In genomic region chr3:54681706-54682105, GRCh38 we compare ENCODE assay signal across 28 cellular contexts.
"Had no signal": no experiment of that assay in that cellular context is flagged by ENCODE, and none has a peak within 500 bp of the region (broad histone marks: within the 10 kb centered on the region; RNA-seq: fewer than 3 reads in every experiment).

No MANE protein-coding gene starts in this region.

- H3K4me1 ChIP-seq: esophagus squamous epithelium, gastrocnemius medialis, neural progenitor cell, parathyroid adenoma, prostate gland, spleen, testis, tibial artery had no signal

- ATAC-seq: gastrocnemius medialis; left lobe of liver; naive thymus-derived CD4-positive, alpha-beta T cell; right cardiac atrium; stimulated activated memory B cell treated with anti-CD40 and anti-IgM and Interleukin-4, amounts not matched to agents 10 μg/mL and 1 μg/mL and 100 μg/mL, for 72 hours; stimulated activated naive CD8-positive, alpha-beta T cell treated with anti-CD3 and anti-CD28 coated beads, Interleukin-15, Interleukin-2, amounts not matched to agents 100 U/mL and 50 U/mL, for 24 hours had no signal

- H3K4me3 ChIP-seq: coronary artery, esophagus squamous epithelium, gastrocnemius medialis, lung, neural progenitor cell, prostate gland, skin epidermis, spleen, testis, tibial artery had no signal

- H3K4me1 Mint-ChIP-seq: mesothelial cell of epicardium; naive thymus-derived CD4-positive, alpha-beta T cell; stimulated activated memory B cell treated with anti-CD40 and anti-IgM and Interleukin-4, amounts not matched to agents 10 μg/mL and 1 μg/mL and 100 μg/mL, for 72 hours had no signal

- H3K36me3 ChIP-seq: esophagus squamous epithelium, gastrocnemius medialis, neural progenitor cell, prostate gland, spleen, tibial artery had no signal

- H3K79me2 ChIP-seq: parathyroid adenoma had no signal

- DNase-seq: dermis blood vessel endothelial cell; effector memory CD4-positive, alpha-beta T cell; esophagus squamous epithelium; foreskin fibroblast; gastrocnemius medialis; head of caudate nucleus; kidney; mesenchymal stem cell; naive thymus-derived CD4-positive, alpha-beta T cell; right cardiac atrium; spleen; stimulated activated CD4-positive, alpha-beta T cell treated with anti-CD3 and anti-CD28 coated beads, Interleukin-4, amount 100 ng/mL, for 4 hours; stimulated activated naive CD8-positive, alpha-beta T cell treated with anti-CD3 and anti-CD28 coated beads, Interleukin-15, Interleukin-2, amounts not matched to agents 100 U/mL and 50 U/mL, for 24 hours; substantia nigra; testis; tibial artery had no signal

- H3K9ac ChIP-seq: neural progenitor cell, parathyroid adenoma had no signal

- H3K9me3 ChIP-seq: esophagus squamous epithelium, gastrocnemius medialis, prostate gland, testis, tibial artery had no signal

- H3K27me3 ChIP-seq: esophagus squamous epithelium, gastrocnemius medialis, neural progenitor cell, spleen, testis, tibial artery had no signal

- H3K4me2 ChIP-seq: neural progenitor cell had no signal

- H2AFZ ChIP-seq: neural progenitor cell, parathyroid adenoma had no signal

- H3K4me3 Mint-ChIP-seq: mesothelial cell of epicardium; naive thymus-derived CD4-positive, alpha-beta T cell; nephron; neural progenitor cell; stimulated activated memory B cell treated with anti-CD40 and anti-IgM and Interleukin-4, amounts not matched to agents 10 μg/mL and 1 μg/mL and 100 μg/mL, for 72 hours; type B pancreatic cell had no signal

- H3K27ac ChIP-seq: coronary artery, esophagus squamous epithelium, gastrocnemius medialis, neural progenitor cell, parathyroid adenoma, prostate gland, skin epidermis, spleen, testis, tibial artery had no signal

- FAIRE-seq: endothelial cell of umbilical vein, kidney had no signal

- H3K36me3 Mint-ChIP-seq: mesothelial cell of epicardium; neural progenitor cell; stimulated activated memory B cell treated with anti-CD40 and anti-IgM and Interleukin-4, amounts not matched to agents 10 μg/mL and 1 μg/mL and 100 μg/mL, for 72 hours; type B pancreatic cell had no signal

- H3K9me3 Mint-ChIP-seq: nephron had no signal

- H3K27me3 Mint-ChIP-seq: stimulated activated memory B cell treated with anti-CD40 and anti-IgM and Interleukin-4, amounts not matched to agents 10 μg/mL and 1 μg/mL and 100 μg/mL, for 72 hours had no signal

- H3K27ac Mint-ChIP-seq: mesothelial cell of epicardium; naive thymus-derived CD4-positive, alpha-beta T cell; nephron; neural progenitor cell; stimulated activated memory B cell treated with anti-CD40 and anti-IgM and Interleukin-4, amounts not matched to agents 10 μg/mL and 1 μg/mL and 100 μg/mL, for 72 hours; type B pancreatic cell had no signal
